Comparison of ENCODE assay signal across 1 cellular context in the genomic region with DNA sequence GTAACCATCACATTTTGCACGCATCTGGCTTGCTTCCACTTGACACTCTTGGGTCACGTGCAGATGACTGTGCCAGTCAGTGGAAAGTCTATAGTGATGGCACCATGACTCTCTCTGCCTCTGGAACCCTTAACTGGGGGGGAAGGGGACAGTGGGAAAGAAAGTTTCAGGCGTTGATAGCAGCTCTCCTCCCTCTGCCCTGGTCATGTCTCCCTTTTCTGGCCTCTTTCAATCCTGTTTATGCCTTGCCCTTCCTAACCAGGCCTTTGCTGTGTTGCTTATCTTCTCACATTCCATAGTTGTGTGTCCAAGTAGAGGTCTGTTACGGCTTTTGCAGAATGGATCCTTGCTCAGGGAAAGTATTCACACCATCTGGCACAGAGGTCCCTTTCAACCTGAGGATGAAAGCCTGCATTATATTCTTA.
TF ChIP-seq lines count a peak whose summit lies in the region.

No MANE protein-coding gene starts in this region.

TF ChIP-seq in GM23338, 12 proteins besides CTCF, POLR2A, EP300 and RAD21 (continued from another document):
- TF ChIP-seq, protein P1, sequence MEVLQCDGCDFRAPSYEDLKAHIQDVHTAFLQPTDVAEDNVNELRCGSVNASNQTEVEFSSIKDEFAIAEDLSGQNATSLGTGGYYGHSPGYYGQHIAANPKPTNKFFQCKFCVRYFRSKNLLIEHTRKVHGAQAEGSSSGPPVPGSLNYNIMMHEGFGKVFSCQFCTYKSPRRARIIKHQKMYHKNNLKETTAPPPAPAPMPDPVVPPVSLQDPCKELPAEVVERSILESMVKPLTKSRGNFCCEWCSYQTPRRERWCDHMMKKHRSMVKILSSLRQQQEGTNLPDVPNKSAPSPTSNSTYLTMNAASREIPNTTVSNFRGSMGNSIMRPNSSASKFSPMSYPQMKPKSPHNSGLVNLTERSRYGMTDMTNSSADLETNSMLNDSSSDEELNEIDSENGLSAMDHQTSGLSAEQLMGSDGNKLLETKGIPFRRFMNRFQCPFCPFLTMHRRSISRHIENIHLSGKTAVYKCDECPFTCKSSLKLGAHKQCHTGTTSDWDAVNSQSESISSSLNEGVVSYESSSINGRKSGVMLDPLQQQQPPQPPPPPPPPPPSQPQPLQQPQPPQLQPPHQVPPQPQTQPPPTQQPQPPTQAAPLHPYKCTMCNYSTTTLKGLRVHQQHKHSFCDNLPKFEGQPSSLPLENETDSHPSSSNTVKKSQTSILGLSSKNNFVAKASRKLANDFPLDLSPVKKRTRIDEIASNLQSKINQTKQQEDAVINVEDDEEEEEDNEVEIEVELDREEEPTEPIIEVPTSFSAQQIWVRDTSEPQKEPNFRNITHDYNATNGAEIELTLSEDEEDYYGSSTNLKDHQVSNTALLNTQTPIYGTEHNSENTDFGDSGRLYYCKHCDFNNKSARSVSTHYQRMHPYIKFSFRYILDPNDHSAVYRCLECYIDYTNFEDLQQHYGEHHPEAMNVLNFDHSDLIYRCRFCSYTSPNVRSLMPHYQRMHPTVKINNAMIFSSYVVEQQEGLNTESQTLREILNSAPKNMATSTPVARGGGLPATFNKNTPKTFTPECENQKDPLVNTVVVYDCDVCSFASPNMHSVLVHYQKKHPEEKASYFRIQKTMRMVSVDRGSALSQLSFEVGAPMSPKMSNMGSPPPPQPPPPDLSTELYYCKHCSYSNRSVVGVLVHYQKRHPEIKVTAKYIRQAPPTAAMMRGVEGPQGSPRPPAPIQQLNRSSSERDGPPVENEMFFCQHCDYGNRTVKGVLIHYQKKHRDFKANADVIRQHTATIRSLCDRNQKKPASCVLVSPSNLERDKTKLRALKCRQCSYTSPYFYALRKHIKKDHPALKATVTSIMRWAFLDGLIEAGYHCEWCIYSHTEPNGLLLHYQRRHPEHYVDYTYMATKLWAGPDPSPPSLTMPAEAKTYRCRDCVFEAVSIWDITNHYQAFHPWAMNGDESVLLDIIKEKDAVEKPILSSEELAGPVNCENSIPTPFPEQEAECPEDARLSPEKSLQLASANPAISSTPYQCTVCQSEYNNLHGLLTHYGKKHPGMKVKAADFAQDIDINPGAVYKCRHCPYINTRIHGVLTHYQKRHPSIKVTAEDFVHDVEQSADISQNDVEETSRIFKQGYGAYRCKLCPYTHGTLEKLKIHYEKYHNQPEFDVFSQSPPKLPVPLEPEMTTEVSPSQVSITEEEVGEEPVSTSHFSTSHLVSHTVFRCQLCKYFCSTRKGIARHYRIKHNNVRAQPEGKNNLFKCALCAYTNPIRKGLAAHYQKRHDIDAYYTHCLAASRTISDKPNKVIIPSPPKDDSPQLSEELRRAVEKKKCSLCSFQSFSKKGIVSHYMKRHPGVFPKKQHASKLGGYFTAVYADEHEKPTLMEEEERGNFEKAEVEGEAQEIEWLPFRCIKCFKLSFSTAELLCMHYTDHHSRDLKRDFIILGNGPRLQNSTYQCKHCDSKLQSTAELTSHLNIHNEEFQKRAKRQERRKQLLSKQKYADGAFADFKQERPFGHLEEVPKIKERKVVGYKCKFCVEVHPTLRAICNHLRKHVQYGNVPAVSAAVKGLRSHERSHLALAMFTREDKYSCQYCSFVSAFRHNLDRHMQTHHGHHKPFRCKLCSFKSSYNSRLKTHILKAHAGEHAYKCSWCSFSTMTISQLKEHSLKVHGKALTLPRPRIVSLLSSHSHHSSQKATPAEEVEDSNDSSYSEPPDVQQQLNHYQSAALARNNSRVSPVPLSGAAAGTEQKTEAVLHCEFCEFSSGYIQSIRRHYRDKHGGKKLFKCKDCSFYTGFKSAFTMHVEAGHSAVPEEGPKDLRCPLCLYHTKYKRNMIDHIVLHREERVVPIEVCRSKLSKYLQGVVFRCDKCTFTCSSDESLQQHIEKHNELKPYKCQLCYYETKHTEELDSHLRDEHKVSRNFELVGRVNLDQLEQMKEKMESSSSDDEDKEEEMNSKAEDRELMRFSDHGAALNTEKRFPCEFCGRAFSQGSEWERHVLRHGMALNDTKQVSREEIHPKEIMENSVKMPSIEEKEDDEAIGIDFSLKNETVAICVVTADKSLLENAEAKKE (CRISPR knock-in tag; IDR thresholded peaks at IDR 0.05) = no peak
- no peak for TF ChIP-seq ZNF114 (CRISPR knock-in tag; IDR thresholded peaks at IDR 0.05)
- no peak for TF ChIP-seq CREB1 (CRISPR knock-in tag; IDR thresholded peaks at IDR 0.05; ENCODE audit: low read depth)
- no peak for TF ChIP-seq EZH2 (IDR thresholded peaks at IDR 0.05; ENCODE audit: low read depth, unreplicated experiment)
- TF ChIP-seq, protein P2, sequence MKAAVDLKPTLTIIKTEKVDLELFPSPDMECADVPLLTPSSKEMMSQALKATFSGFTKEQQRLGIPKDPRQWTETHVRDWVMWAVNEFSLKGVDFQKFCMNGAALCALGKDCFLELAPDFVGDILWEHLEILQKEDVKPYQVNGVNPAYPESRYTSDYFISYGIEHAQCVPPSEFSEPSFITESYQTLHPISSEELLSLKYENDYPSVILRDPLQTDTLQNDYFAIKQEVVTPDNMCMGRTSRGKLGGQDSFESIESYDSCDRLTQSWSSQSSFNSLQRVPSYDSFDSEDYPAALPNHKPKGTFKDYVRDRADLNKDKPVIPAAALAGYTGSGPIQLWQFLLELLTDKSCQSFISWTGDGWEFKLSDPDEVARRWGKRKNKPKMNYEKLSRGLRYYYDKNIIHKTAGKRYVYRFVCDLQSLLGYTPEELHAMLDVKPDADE (IDR thresholded peaks at IDR 0.05) = no peak
- TF ChIP-seq EZH2phosphoT487 (IDR thresholded peaks at IDR 0.05; ENCODE audit: unreplicated experiment) = no peak
TF ChIP-seq in GM23338: peak in this region for 0.
